Comparison of ENCODE assay signal across 1 cellular context in the genomic region with DNA sequence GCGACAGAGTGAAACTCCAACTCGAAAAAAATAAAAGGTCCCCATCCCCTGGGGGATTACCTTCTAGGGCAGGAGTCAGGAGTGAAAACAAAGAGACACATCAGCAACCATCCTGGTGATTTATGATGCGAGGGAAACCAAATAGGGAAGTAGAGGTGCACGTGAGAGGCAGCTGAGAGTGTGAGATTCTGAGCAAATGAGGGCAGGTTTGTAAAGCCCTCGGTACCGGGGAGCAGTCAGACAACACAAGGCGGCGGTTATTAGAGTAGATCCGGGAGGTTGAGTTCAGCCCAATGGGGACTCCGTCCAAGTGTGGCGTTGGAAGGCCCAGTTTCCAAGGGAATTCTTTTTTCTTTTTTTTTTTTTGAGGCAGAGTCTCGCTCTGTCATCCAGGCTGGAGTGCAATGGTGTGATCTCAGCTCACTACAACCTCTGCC.
TF ChIP-seq lines count a peak whose summit lies in the region.

No MANE protein-coding gene starts in this region.

TF ChIP-seq in K562, 482 proteins besides CTCF, POLR2A, EP300 and RAD21 (continued from another document and continues in another):
- TF ChIP-seq, protein P1, sequence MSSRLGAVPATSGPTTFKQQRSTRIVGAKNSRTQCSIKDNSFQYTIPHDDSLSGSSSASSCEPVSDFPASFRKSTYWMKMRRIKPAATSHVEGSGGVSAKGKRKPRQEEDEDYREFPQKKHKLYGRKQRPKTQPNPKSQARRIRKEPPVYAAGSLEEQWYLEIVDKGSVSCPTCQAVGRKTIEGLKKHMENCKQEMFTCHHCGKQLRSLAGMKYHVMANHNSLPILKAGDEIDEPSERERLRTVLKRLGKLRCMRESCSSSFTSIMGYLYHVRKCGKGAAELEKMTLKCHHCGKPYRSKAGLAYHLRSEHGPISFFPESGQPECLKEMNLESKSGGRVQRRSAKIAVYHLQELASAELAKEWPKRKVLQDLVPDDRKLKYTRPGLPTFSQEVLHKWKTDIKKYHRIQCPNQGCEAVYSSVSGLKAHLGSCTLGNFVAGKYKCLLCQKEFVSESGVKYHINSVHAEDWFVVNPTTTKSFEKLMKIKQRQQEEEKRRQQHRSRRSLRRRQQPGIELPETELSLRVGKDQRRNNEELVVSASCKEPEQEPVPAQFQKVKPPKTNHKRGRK (tag; IDR thresholded peaks at IDR 0.05), result no peak
- TF ChIP-seq ARID2 (IDR thresholded peaks at IDR 0.05) (no peak), SRSF7 (optimal IDR thresholded peaks at IDR 0.05; ENCODE audit: low read depth, low read length) (no peak), CREM (IDR thresholded peaks at IDR 0.05; ENCODE audit: low read depth) (no peak), MED1 (CRISPR knock-in tag; IDR thresholded peaks at IDR 0.05; ENCODE audit: borderline replicate concordance) (no peak), SMAD4 (CRISPR knock-in tag; conservative IDR thresholded peaks at IDR 0.05) (0 out of 2 replicates have a peak, but pooled peaks have one; percentile 32), PURB (CRISPR knock-in tag; IDR thresholded peaks at IDR 0.05; ENCODE audit: low read depth) (no peak), SIN3A (IDR thresholded peaks at IDR 0.05; ENCODE audit: borderline replicate concordance in 2 of 2, control insufficient read depth in 1 of 2, low read depth in 2 of 2, low read length in 2 of 2) (no peak), POLR2AphosphoS5 (IDR thresholded peaks at IDR 0.05; ENCODE audit: control insufficient read depth, insufficient read depth, low read depth, low read length) (no peak), NUFIP1 (IDR thresholded peaks at IDR 0.05; ENCODE audit: partially characterized antibody) (no peak), L3MBTL2 (IDR thresholded peaks at IDR 0.05) (peak; percentile 98), PTTG1 (tag; IDR thresholded peaks at IDR 0.05; ENCODE audit: low read depth) (no peak), PHTF2 (CRISPR knock-in tag; IDR thresholded peaks at IDR 0.05) (0 out of 2 replicates have a peak, but pooled peaks have one; percentile 22), HMGN3 (IDR thresholded peaks at IDR 0.05; ENCODE audit: borderline replicate concordance, extremely low read depth, insufficient read length, low read depth, low read length) (no peak), KLF1 (tag; IDR thresholded peaks at IDR 0.05) (no peak), ZKSCAN1 (IDR thresholded peaks at IDR 0.05; ENCODE audit: low read depth, low read length) (no peak), E2F3 (CRISPR knock-in tag; IDR thresholded peaks at IDR 0.05) (no peak), ZNF224 (CRISPR knock-in tag; IDR thresholded peaks at IDR 0.05) (no peak), RNF2 (IDR thresholded peaks at IDR 0.05) (peak; percentile 53; the same call in 1 of the 2 replicates), POLR2B (IDR thresholded peaks at IDR 0.05; ENCODE audit: low read depth, partially characterized antibody) (no peak), BRD9 (IDR thresholded peaks at IDR 0.05; ENCODE audit: low read depth, partially characterized antibody) (no peak), RBFOX2 (IDR thresholded peaks at IDR 0.05; ENCODE audit: low read depth, low read length) (no peak), BMI1 (IDR thresholded peaks at IDR 0.05; ENCODE audit: low read length) (no peak), NRF1 (conservative IDR thresholded peaks at IDR 0.05 in 1 of 2, IDR thresholded peaks at IDR 0.05 in 1 of 2) (no peak), ZKSCAN3 (CRISPR knock-in tag; IDR thresholded peaks at IDR 0.05) (no peak), THRAP3 (IDR thresholded peaks at IDR 0.05; ENCODE audit: borderline replicate concordance) (no peak), RBM15 (IDR thresholded peaks at IDR 0.05; ENCODE audit: insufficient read depth, low read length) (no peak), TRIM24 (IDR thresholded peaks at IDR 0.05) (no peak), ZNF174 (CRISPR knock-in tag; IDR thresholded peaks at IDR 0.05) (no peak)
- TF ChIP-seq, protein P2, sequence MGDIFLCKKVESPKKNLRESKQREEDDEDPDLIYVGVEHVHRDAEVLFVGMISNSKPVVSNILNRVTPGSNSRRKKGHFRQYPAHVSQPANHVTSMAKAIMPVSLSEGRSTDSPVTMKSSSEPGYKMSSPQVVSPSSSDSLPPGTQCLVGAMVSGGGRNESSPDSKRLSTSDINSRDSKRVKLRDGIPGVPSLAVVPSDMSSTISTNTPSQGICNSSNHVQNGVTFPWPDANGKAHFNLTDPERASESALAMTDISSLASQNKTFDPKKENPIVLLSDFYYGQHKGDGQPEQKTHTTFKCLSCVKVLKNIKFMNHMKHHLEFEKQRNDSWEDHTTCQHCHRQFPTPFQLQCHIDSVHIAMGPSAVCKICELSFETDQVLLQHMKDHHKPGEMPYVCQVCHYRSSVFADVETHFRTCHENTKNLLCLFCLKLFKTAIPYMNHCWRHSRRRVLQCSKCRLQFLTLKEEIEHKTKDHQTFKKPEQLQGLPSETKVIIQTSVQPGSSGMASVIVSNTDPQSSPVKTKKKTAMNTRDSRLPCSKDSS (IDR thresholded peaks at IDR 0.05; ENCODE audit: low read depth, partially characterized antibody), result no peak
- TF ChIP-seq, protein P3, sequence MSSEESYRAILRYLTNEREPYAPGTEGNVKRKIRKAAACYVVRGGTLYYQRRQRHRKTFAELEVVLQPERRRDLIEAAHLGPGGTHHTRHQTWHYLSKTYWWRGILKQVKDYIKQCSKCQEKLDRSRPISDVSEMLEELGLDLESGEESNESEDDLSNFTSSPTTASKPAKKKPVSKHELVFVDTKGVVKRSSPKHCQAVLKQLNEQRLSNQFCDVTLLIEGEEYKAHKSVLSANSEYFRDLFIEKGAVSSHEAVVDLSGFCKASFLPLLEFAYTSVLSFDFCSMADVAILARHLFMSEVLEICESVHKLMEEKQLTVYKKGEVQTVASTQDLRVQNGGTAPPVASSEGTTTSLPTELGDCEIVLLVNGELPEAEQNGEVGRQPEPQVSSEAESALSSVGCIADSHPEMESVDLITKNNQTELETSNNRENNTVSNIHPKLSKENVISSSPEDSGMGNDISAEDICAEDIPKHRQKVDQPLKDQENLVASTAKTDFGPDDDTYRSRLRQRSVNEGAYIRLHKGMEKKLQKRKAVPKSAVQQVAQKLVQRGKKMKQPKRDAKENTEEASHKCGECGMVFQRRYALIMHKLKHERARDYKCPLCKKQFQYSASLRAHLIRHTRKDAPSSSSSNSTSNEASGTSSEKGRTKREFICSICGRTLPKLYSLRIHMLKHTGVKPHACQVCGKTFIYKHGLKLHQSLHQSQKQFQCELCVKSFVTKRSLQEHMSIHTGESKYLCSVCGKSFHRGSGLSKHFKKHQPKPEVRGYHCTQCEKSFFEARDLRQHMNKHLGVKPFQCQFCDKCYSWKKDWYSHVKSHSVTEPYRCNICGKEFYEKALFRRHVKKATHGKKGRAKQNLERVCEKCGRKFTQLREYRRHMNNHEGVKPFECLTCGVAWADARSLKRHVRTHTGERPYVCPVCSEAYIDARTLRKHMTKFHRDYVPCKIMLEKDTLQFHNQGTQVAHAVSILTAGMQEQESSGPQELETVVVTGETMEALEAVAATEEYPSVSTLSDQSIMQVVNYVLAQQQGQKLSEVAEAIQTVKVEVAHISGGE (CRISPR knock-in tag; IDR thresholded peaks at IDR 0.05), result peak in 1 of 3 experiments; percentile 52; a peak in 2 of 6 replicates
- TF ChIP-seq, protein P4, sequence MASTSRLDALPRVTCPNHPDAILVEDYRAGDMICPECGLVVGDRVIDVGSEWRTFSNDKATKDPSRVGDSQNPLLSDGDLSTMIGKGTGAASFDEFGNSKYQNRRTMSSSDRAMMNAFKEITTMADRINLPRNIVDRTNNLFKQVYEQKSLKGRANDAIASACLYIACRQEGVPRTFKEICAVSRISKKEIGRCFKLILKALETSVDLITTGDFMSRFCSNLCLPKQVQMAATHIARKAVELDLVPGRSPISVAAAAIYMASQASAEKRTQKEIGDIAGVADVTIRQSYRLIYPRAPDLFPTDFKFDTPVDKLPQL (IDR thresholded peaks at IDR 0.05; ENCODE audit: extremely low read depth, insufficient read length), result no peak
- TF ChIP-seq, protein P5, sequence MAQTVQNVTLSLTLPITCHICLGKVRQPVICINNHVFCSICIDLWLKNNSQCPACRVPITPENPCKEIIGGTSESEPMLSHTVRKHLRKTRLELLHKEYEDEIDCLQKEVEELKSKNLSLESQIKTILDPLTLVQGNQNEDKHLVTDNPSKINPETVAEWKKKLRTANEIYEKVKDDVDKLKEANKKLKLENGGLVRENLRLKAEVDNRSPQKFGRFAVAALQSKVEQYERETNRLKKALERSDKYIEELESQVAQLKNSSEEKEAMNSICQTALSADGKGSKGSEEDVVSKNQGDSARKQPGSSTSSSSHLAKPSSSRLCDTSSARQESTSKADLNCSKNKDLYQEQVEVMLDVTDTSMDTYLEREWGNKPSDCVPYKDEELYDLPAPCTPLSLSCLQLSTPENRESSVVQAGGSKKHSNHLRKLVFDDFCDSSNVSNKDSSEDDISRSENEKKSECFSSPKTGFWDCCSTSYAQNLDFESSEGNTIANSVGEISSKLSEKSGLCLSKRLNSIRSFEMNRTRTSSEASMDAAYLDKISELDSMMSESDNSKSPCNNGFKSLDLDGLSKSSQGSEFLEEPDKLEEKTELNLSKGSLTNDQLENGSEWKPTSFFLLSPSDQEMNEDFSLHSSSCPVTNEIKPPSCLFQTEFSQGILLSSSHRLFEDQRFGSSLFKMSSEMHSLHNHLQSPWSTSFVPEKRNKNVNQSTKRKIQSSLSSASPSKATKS (CRISPR knock-in tag; IDR thresholded peaks at IDR 0.05), result no peak
- TF ChIP-seq, protein P6, sequence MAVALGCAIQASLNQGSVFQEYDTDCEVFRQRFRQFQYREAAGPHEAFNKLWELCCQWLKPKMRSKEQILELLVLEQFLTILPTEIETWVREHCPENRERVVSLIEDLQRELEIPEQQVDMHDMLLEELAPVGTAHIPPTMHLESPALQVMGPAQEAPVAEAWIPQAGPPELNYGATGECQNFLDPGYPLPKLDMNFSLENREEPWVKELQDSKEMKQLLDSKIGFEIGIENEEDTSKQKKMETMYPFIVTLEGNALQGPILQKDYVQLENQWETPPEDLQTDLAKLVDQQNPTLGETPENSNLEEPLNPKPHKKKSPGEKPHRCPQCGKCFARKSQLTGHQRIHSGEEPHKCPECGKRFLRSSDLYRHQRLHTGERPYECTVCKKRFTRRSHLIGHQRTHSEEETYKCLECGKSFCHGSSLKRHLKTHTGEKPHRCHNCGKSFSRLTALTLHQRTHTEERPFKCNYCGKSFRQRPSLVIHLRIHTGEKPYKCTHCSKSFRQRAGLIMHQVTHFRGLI (CRISPR knock-in tag; IDR thresholded peaks at IDR 0.05), result no peak
- TF ChIP-seq, protein P7, sequence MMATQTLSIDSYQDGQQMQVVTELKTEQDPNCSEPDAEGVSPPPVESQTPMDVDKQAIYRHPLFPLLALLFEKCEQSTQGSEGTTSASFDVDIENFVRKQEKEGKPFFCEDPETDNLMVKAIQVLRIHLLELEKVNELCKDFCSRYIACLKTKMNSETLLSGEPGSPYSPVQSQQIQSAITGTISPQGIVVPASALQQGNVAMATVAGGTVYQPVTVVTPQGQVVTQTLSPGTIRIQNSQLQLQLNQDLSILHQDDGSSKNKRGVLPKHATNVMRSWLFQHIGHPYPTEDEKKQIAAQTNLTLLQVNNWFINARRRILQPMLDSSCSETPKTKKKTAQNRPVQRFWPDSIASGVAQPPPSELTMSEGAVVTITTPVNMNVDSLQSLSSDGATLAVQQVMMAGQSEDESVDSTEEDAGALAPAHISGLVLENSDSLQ (IDR thresholded peaks at IDR 0.05), result peak; percentile 94
- TF ChIP-seq, protein P8, sequence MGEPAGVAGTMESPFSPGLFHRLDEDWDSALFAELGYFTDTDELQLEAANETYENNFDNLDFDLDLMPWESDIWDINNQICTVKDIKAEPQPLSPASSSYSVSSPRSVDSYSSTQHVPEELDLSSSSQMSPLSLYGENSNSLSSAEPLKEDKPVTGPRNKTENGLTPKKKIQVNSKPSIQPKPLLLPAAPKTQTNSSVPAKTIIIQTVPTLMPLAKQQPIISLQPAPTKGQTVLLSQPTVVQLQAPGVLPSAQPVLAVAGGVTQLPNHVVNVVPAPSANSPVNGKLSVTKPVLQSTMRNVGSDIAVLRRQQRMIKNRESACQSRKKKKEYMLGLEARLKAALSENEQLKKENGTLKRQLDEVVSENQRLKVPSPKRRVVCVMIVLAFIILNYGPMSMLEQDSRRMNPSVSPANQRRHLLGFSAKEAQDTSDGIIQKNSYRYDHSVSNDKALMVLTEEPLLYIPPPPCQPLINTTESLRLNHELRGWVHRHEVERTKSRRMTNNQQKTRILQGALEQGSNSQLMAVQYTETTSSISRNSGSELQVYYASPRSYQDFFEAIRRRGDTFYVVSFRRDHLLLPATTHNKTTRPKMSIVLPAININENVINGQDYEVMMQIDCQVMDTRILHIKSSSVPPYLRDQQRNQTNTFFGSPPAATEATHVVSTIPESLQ (CRISPR knock-in tag; IDR thresholded peaks at IDR 0.05), result no peak
- TF ChIP-seq, protein P9, sequence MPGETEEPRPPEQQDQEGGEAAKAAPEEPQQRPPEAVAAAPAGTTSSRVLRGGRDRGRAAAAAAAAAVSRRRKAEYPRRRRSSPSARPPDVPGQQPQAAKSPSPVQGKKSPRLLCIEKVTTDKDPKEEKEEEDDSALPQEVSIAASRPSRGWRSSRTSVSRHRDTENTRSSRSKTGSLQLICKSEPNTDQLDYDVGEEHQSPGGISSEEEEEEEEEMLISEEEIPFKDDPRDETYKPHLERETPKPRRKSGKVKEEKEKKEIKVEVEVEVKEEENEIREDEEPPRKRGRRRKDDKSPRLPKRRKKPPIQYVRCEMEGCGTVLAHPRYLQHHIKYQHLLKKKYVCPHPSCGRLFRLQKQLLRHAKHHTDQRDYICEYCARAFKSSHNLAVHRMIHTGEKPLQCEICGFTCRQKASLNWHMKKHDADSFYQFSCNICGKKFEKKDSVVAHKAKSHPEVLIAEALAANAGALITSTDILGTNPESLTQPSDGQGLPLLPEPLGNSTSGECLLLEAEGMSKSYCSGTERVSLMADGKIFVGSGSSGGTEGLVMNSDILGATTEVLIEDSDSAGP (CRISPR knock-in tag; IDR thresholded peaks at IDR 0.05), result no peak
- TF ChIP-seq, protein P10, sequence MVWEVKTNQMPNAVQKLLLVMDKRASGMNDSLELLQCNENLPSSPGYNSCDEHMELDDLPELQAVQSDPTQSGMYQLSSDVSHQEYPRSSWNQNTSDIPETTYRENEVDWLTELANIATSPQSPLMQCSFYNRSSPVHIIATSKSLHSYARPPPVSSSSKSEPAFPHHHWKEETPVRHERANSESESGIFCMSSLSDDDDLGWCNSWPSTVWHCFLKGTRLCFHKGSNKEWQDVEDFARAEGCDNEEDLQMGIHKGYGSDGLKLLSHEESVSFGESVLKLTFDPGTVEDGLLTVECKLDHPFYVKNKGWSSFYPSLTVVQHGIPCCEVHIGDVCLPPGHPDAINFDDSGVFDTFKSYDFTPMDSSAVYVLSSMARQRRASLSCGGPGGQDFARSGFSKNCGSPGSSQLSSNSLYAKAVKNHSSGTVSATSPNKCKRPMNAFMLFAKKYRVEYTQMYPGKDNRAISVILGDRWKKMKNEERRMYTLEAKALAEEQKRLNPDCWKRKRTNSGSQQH (CRISPR knock-in tag; IDR thresholded peaks at IDR 0.05), result no peak
- TF ChIP-seq, protein P11, sequence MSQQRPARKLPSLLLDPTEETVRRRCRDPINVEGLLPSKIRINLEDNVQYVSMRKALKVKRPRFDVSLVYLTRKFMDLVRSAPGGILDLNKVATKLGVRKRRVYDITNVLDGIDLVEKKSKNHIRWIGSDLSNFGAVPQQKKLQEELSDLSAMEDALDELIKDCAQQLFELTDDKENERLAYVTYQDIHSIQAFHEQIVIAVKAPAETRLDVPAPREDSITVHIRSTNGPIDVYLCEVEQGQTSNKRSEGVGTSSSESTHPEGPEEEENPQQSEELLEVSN (IDR thresholded peaks at IDR 0.05; ENCODE audit: borderline replicate concordance in 1 of 2, extremely low read depth in 1 of 2, insufficient read depth in 1 of 2, insufficient read length in 1 of 2, low read depth in 1 of 2, low read length in 1 of 2, poor library complexity in 1 of 2, severe bottlenecking in 1 of 2), result peak; percentile 85 to 92
